ENCODE assay signal across 17 cellular contexts in the genomic region with DNA sequence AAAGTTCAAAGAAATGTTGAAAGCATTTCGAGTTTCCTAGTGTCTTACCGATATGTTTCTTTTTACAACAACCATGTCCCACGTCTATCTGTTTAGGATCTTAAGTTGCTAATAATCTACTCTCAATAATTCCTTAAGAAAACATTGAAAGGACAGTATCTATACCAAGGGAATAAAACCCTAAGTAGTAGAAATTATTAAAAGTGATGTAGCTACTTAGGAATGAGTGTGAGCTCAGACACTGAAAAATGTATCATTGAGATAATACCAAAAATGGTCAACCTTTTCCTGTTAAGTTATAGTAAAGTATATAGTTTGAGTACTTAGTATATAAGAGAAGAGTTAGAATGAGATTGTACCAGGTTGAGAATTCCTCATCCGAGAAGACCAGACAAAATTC.
DNase-seq lines count a peak whose midpoint lies in the region; ATAC-seq and TF ChIP-seq lines count a peak whose summit lies in the region.
"Had no signal": no experiment of that assay in that cellular context is flagged by ENCODE, and none has a peak within 500 bp of the region (broad histone marks: within the 10 kb centered on the region; RNA-seq: fewer than 3 reads in every experiment).

No MANE protein-coding gene starts in this region.

- H3K27ac ChIP-seq in SK-N-SH (ENCODE audit: low read depth in 2 of 2, low read length in 1 of 2) (peak overlapping the region in 1 of 2 experiments; percentile 43; a peak in 2 of 4 replicates), vagina (no peak overlapping the region)
- H3K27ac ChIP-seq in effector memory CD4-positive, alpha-beta T cell (ENCODE audit: insufficient read depth, low read length, poor library complexity, severe bottlenecking), result no peak overlapping the region
- H3K27ac ChIP-seq: SJSA1 had no signal

- H3K9me3 ChIP-seq in SK-N-SH (no peaks in the 10 kb centered on the region), vagina (no peaks in the 10 kb centered on the region)
- no peaks in the 10 kb centered on the region for H3K9me3 ChIP-seq in effector memory CD4-positive, alpha-beta T cell (ENCODE audit: control insufficient read depth, low read length)
- H3K9me3 ChIP-seq: BE2C, SJSA1 had no signal

- DNase-seq in SK-N-SH (no peak), choroid plexus epithelial cell (ENCODE audit: low read depth) (peak; percentile 59), iris pigment epithelial cell (ENCODE audit: low read depth) (peak; percentile 60), vagina (ENCODE audit: extremely low spot score in 2 of 2) (no peak)
- no peak for DNase-seq in effector memory CD4-positive, alpha-beta T cell
- no peak for DNase-seq in activated CD4-positive, alpha-beta T cell treated with anti-CD3 and anti-CD28 coated beads for 36 hours
- DNase-seq: BE2C; CD4-positive, alpha-beta memory T cell; H9; Kasumi-1; NCI-H1417 treated with DMSO at 0.1 percent for 48 hours; NCI-H2029 treated with DMSO at 0.1 percent for 48 hours; NCI-H524; OCI-M1; RPMI8226 had no signal

- intact Hi-C loops in activated CD4-positive, alpha-beta T cell treated with anti-CD3 and anti-CD28 coated beads for 36 hours (cut with DNase I, micrococcal nuclease), result no loop called here
- intact Hi-C loops in vagina (cut with DNase I), result no loop called here

- CTCF ChIA-PET in SK-N-SH (lab: Yijun Ruan, JAX), result interaction anchor here (1.2 kb wide), 1 partner anchor 41 kb away, joined by 3 read pairs; no protein-coding TSS in a partner anchor
- CTCF ChIA-PET in activated CD4-positive, alpha-beta T cell treated with anti-CD3 and anti-CD28 coated beads for 36 hours (lab: Charles Lee), result interaction anchor here (1.6 kb wide), 1 partner anchor 210 kb away, joined by 4 read pairs; no protein-coding TSS in a partner anchor

- POLR2A ChIA-PET in SK-N-SH (lab: Yijun Ruan, JAX), result no interaction called here
- POLR2A ChIA-PET in activated CD4-positive, alpha-beta T cell treated with anti-CD3 and anti-CD28 coated beads for 36 hours (lab: Charles Lee), result no interaction called here

- H3K27me3 Mint-ChIP-seq in activated CD4-positive, alpha-beta T cell treated with anti-CD3 and anti-CD28 coated beads for 36 hours, result no peaks in the 10 kb centered on the region
- H3K27me3 Mint-ChIP-seq: CD4-positive, alpha-beta memory T cell had no signal

- H3K4me2 ChIP-seq in SK-N-SH, result no peak overlapping the region

- H3K9ac ChIP-seq in SK-N-SH, result no peak overlapping the region

- H3K4me1 Mint-ChIP-seq in activated CD4-positive, alpha-beta T cell treated with anti-CD3 and anti-CD28 coated beads for 36 hours, result no peaks in the 10 kb centered on the region

- TF ChIP-seq EP300 in SK-N-SH (IDR thresholded peaks at IDR 0.05; ENCODE audit: borderline replicate concordance in 1 of 2, low read depth in 1 of 2, low read length in 1 of 2), result no peak

- H3K9me2 ChIP-seq in SK-N-SH, result no peaks in the 10 kb centered on the region

- no peak overlapping the region for H3K4me3 ChIP-seq in SK-N-SH (ENCODE audit: low read depth in 2 of 2, low read length in 1 of 2)
- H3K4me3 ChIP-seq in choroid plexus epithelial cell (ENCODE audit: low read depth, low read length), result no peak overlapping the region
- no peak overlapping the region for H3K4me3 ChIP-seq in effector memory CD4-positive, alpha-beta T cell (ENCODE audit: insufficient read depth, low read depth, low read length, poor library complexity, severe bottlenecking)
- no peak overlapping the region for H3K4me3 ChIP-seq in vagina
- H3K4me3 ChIP-seq: SJSA1 had no signal

- 76% methylated on average over 4 of the region's 4 CpGs for WGBS in SK-N-SH (ENCODE audit: low lambda C conversion rate)

- TF ChIP-seq RAD21 in SK-N-SH (IDR thresholded peaks at IDR 0.05; ENCODE audit: low read length), result no peak

- H3K27ac Mint-ChIP-seq in activated CD4-positive, alpha-beta T cell treated with anti-CD3 and anti-CD28 coated beads for 36 hours, result no peak overlapping the region
- H3K27ac Mint-ChIP-seq: CD4-positive, alpha-beta memory T cell; H9 had no signal

- TF ChIP-seq CTCF in SK-N-SH (IDR thresholded peaks at IDR 0.05) (no peak), choroid plexus epithelial cell (conservative IDR thresholded peaks at IDR 0.05; ENCODE audit: low read depth, low read length) (no peak), vagina (IDR thresholded peaks at IDR 0.05) (no peak)

- H3K4me1 ChIP-seq in SK-N-SH (ENCODE audit: control insufficient read depth in 1 of 2, insufficient read depth in 2 of 2, low read depth in 1 of 2, low read length in 1 of 2) (peaks cover 4 to 25% of the 10 kb centered on the region in 2 experiments; a peak in 3 of 4 replicates), vagina (no peaks in the 10 kb centered on the region)
- H3K4me1 ChIP-seq in effector memory CD4-positive, alpha-beta T cell (ENCODE audit: control insufficient read depth, insufficient read depth, low read length, poor library complexity, severe bottlenecking), result no peaks in the 10 kb centered on the region
- H3K4me1 ChIP-seq: BE2C, SJSA1 had no signal

- H3K36me3 Mint-ChIP-seq in activated CD4-positive, alpha-beta T cell treated with anti-CD3 and anti-CD28 coated beads for 36 hours (ENCODE audit: low read depth), result no peaks in the 10 kb centered on the region

- no peak overlapping the region for H3K4me3 Mint-ChIP-seq in activated CD4-positive, alpha-beta T cell treated with anti-CD3 and anti-CD28 coated beads for 36 hours
- H3K4me3 Mint-ChIP-seq: CD4-positive, alpha-beta memory T cell; H9 had no signal

- no peaks in the 10 kb centered on the region for H3K79me2 ChIP-seq in SK-N-SH (ENCODE audit: insufficient read depth)

- H3K9me3 Mint-ChIP-seq in activated CD4-positive, alpha-beta T cell treated with anti-CD3 and anti-CD28 coated beads for 36 hours (ENCODE audit: low read depth), result no peaks in the 10 kb centered on the region

- no peak for ATAC-seq in activated CD4-positive, alpha-beta T cell treated with anti-CD3 and anti-CD28 coated beads for 36 hours
- no peak for ATAC-seq in HG03439 (IDR thresholded peaks at IDR 0.05; ENCODE audit: unreplicated experiment)

- H4K20me1 ChIP-seq in SK-N-SH (ENCODE audit: insufficient read depth), result no peaks in the 10 kb centered on the region

- no peak for TF ChIP-seq POLR2A in vagina (IDR thresholded peaks at IDR 0.05)

- H3K36me3 ChIP-seq in SK-N-SH (replicated peaks in 1 of 2; ENCODE audit: control insufficient read depth in 1 of 2, insufficient read depth in 2 of 2, low read length in 1 of 2), result peaks cover 0 to under 1% of the 10 kb centered on the region in 2 experiments
- no peaks in the 10 kb centered on the region for H3K36me3 ChIP-seq in effector memory CD4-positive, alpha-beta T cell (ENCODE audit: control insufficient read depth, insufficient read depth, low read length)
- no peaks in the 10 kb centered on the region for H3K36me3 ChIP-seq in vagina
- H3K36me3 ChIP-seq: BE2C, SJSA1 had no signal

- peak overlapping the region; percentile 6; the same call in 1 of the 2 replicates for H2AFZ ChIP-seq in SK-N-SH (ENCODE audit: low read depth)

- no peaks in the 10 kb centered on the region for H3K27me3 ChIP-seq in SK-N-SH (ENCODE audit: insufficient read depth)
- no peaks in the 10 kb centered on the region for H3K27me3 ChIP-seq in effector memory CD4-positive, alpha-beta T cell (replicated peaks; ENCODE audit: control insufficient read depth, insufficient read depth, low read length, poor library complexity, severe bottlenecking)
- H3K27me3 ChIP-seq in vagina, result no peaks in the 10 kb centered on the region
- H3K27me3 ChIP-seq: BE2C, SJSA1 had no signal

- peaks cover 29% of the 10 kb centered on the region for H3F3A ChIP-seq in SK-N-SH (replicated peaks; ENCODE audit: insufficient read depth)

TF ChIP-seq in SK-N-SH, 30 proteins besides CTCF, POLR2A, EP300 and RAD21:
- TF ChIP-seq POLR2AphosphoS5 (IDR thresholded peaks at IDR 0.05; ENCODE audit: low read depth, low read length), result no peak

Comparison
In these comparisons a context has a peak if more than half of its experiments do, and no peak if none do; other contexts are left out.
1. DNase-seq: peak in choroid plexus epithelial cell (single experiment) and iris pigment epithelial cell (single experiment); none in SK-N-SH (single experiment), effector memory CD4-positive, alpha-beta T cell (0 of 3), activated CD4-positive, alpha-beta T cell treated with anti-CD3 and anti-CD28 coated beads for 36 hours (single experiment) and vagina (0 of 2).